In genomic region chr19:7326105-7326877, GRCh38 we compare ENCODE assay signal across 9 cellular contexts. TPM values are rescaled to one million over a fixed set of nuclear protein-coding genes. Genes with fewer than 3 reads are reported as not detected.
DNase-seq lines count a peak whose midpoint lies in the region; ATAC-seq and TF ChIP-seq lines count a peak whose summit lies in the region.
"Had no signal": no experiment of that assay in that cellular context is flagged by ENCODE, and none has a peak within 500 bp of the region (broad histone marks: within the 10 kb centered on the region; RNA-seq: fewer than 3 reads in every experiment).

No MANE protein-coding gene starts in this region.

- no peak for ATAC-seq in CD8-positive, alpha-beta T cell
- ATAC-seq in HG03565 (IDR thresholded peaks at IDR 0.05; ENCODE audit: unreplicated experiment) (no peak), HG02678 (IDR thresholded peaks at IDR 0.05; ENCODE audit: unreplicated experiment) (no peak)

- DNase-seq in CD8-positive, alpha-beta T cell, result peak in 2 of 7 experiments; percentile 23 to 41
- DNase-seq in HFF-Myc (ENCODE audit: extremely low read depth, low read depth) (no peak), immature natural killer cell (peak; percentile 25 to 28 (median 26)), medulla oblongata (ENCODE audit: extremely low spot score) (no peak), midbrain (lab: John Stamatoyannopoulos, UW) (no peak)
- DNase-seq in activated CD4-positive, alpha-beta memory T cell treated with anti-CD3 and anti-CD28 coated beads, Interleukin-2, amount 10 ng/mL, durations not matched to agents 7 days and 5 days, result peak; percentile 44
- DNase-seq: activated naive CD8-positive, alpha-beta T cell treated with anti-CD3 and anti-CD28 coated beads, Interleukin-2, amount 10 ng/mL, durations not matched to agents 7 days and 5 days had no signal

- no peaks in the 10 kb centered on the region for H3K4me1 Mint-ChIP-seq in CD8-positive, alpha-beta T cell (ENCODE audit: low read depth)
- H3K4me1 Mint-ChIP-seq in activated CD4-positive, alpha-beta memory T cell treated with anti-CD3 and anti-CD28 coated beads, Interleukin-2, amount 10 ng/mL, durations not matched to agents 7 days and 5 days, result no peaks in the 10 kb centered on the region
- H3K4me1 Mint-ChIP-seq in immature natural killer cell, result no peaks in the 10 kb centered on the region
- H3K4me1 Mint-ChIP-seq: activated naive CD8-positive, alpha-beta T cell treated with anti-CD3 and anti-CD28 coated beads, Interleukin-2, amount 10 ng/mL, durations not matched to agents 7 days and 5 days had no signal

- H3K27me3 ChIP-seq in CD8-positive, alpha-beta T cell (ENCODE audit: insufficient read depth, low read length), result no peaks in the 10 kb centered on the region

- H3K36me3 ChIP-seq in CD8-positive, alpha-beta T cell (ENCODE audit: insufficient read depth, low read length), result no peaks in the 10 kb centered on the region

- H3K36me3 Mint-ChIP-seq in CD8-positive, alpha-beta T cell, result no peaks in the 10 kb centered on the region
- no peaks in the 10 kb centered on the region for H3K36me3 Mint-ChIP-seq in activated CD4-positive, alpha-beta memory T cell treated with anti-CD3 and anti-CD28 coated beads, Interleukin-2, amount 10 ng/mL, durations not matched to agents 7 days and 5 days (ENCODE audit: low read depth)
- H3K36me3 Mint-ChIP-seq in immature natural killer cell, result peaks cover 0 to 4% (median 0%) of the 10 kb centered on the region in 3 donors
- H3K36me3 Mint-ChIP-seq: activated naive CD8-positive, alpha-beta T cell treated with anti-CD3 and anti-CD28 coated beads, Interleukin-2, amount 10 ng/mL, durations not matched to agents 7 days and 5 days had no signal

- no peaks in the 10 kb centered on the region for H3K4me1 ChIP-seq in CD8-positive, alpha-beta T cell (ENCODE audit: insufficient read depth, low read length)

- H3K4me3 Mint-ChIP-seq in CD8-positive, alpha-beta T cell, result no peak overlapping the region
- H3K4me3 Mint-ChIP-seq in activated CD4-positive, alpha-beta memory T cell treated with anti-CD3 and anti-CD28 coated beads, Interleukin-2, amount 10 ng/mL, durations not matched to agents 7 days and 5 days, result no peak overlapping the region
- H3K4me3 Mint-ChIP-seq in immature natural killer cell, result no peak overlapping the region
- H3K4me3 Mint-ChIP-seq: activated naive CD8-positive, alpha-beta T cell treated with anti-CD3 and anti-CD28 coated beads, Interleukin-2, amount 10 ng/mL, durations not matched to agents 7 days and 5 days had no signal

- H3K27me3 Mint-ChIP-seq in CD8-positive, alpha-beta T cell (ENCODE audit: low read depth), result no peaks in the 10 kb centered on the region
- peaks cover 8% of the 10 kb centered on the region for H3K27me3 Mint-ChIP-seq in activated CD4-positive, alpha-beta memory T cell treated with anti-CD3 and anti-CD28 coated beads, Interleukin-2, amount 10 ng/mL, durations not matched to agents 7 days and 5 days
- H3K27me3 Mint-ChIP-seq in immature natural killer cell (ENCODE audit: low read depth in 3 of 3), result peaks cover 0 to 5% (median 2%) of the 10 kb centered on the region in 3 donors

- intact Hi-C loops in CD8-positive, alpha-beta T cell (cut with DNase I, micrococcal nuclease), result loop anchor here (2.0 to 10.0 kb wide), 3 partner anchors 101 to 223 kb away; no protein-coding TSS in a partner anchor

- POLR2A ChIA-PET in CD8-positive, alpha-beta T cell (lab: Charles Lee), result interaction anchor here (0.8 to 1.3 kb wide), 2 partner anchors 15 to 115 kb away, joined by 3 read pairs; no protein-coding TSS in a partner anchor
- POLR2A ChIA-PET in activated CD4-positive, alpha-beta memory T cell treated with anti-CD3 and anti-CD28 coated beads, Interleukin-2, amount 10 ng/mL, durations not matched to agents 7 days and 5 days (lab: Charles Lee), result no interaction called here

- TF ChIP-seq CTCF in CD8-positive, alpha-beta T cell (IDR thresholded peaks at IDR 0.05), result peak; percentile 38
- TF ChIP-seq CTCF in HFF-Myc (IDR thresholded peaks at IDR 0.05; ENCODE audit: low read depth, low read length, missing control alignments), result peak; percentile 52

- no peak overlapping the region for H3K27ac Mint-ChIP-seq in CD8-positive, alpha-beta T cell
- H3K27ac Mint-ChIP-seq in activated CD4-positive, alpha-beta memory T cell treated with anti-CD3 and anti-CD28 coated beads, Interleukin-2, amount 10 ng/mL, durations not matched to agents 7 days and 5 days, result no peak overlapping the region
- H3K27ac Mint-ChIP-seq in immature natural killer cell, result no peak overlapping the region
- H3K27ac Mint-ChIP-seq: activated naive CD8-positive, alpha-beta T cell treated with anti-CD3 and anti-CD28 coated beads, Interleukin-2, amount 10 ng/mL, durations not matched to agents 7 days and 5 days had no signal

- CTCF ChIA-PET in CD8-positive, alpha-beta T cell (lab: Charles Lee), result interaction anchor here (0.6 to 5.4 kb wide), 15 partner anchors 11 to 496 kb away, joined by 3 to 34 read pairs (median 6); partner anchors contain the start of gene ARHGEF18
- CTCF ChIA-PET in activated CD4-positive, alpha-beta memory T cell treated with anti-CD3 and anti-CD28 coated beads, Interleukin-2, amount 10 ng/mL, durations not matched to agents 7 days and 5 days (lab: Charles Lee), result interaction anchor here (0.5 to 2.1 kb wide), 13 partner anchors 14 to 224 kb away, joined by 3 to 8 read pairs (median 4); no protein-coding TSS in a partner anchor

- H3K4me3 ChIP-seq in CD8-positive, alpha-beta T cell (ENCODE audit: low read depth, low read length), result no peak overlapping the region
- no peak overlapping the region for H3K4me3 ChIP-seq in HFF-Myc (replicated peaks; ENCODE audit: low read depth, low read length)

- peaks cover 4% of the 10 kb centered on the region for H3K9me3 Mint-ChIP-seq in CD8-positive, alpha-beta T cell
- H3K9me3 Mint-ChIP-seq in activated CD4-positive, alpha-beta memory T cell treated with anti-CD3 and anti-CD28 coated beads, Interleukin-2, amount 10 ng/mL, durations not matched to agents 7 days and 5 days, result no peaks in the 10 kb centered on the region
- H3K9me3 Mint-ChIP-seq in immature natural killer cell, result peaks cover 0 to 12% (median under 1%) of the 10 kb centered on the region in 6 donors
- H3K9me3 Mint-ChIP-seq: activated naive CD8-positive, alpha-beta T cell treated with anti-CD3 and anti-CD28 coated beads, Interleukin-2, amount 10 ng/mL, durations not matched to agents 7 days and 5 days had no signal

- H3K9me3 ChIP-seq in CD8-positive, alpha-beta T cell (ENCODE audit: low read length), result no peaks in the 10 kb centered on the region

- H3K27ac ChIP-seq in CD8-positive, alpha-beta T cell (ENCODE audit: low read depth, low read length), result no peak overlapping the region

RNA-seq across cellular contexts. Expression of gene ARHGEF18, which starts 22.4 kb away (rescaled TPM):
- total RNA-seq in CD8-positive, alpha-beta T cell, result 10 to 100 TPM; 78.8 to 81.0 TPM
- total RNA-seq in activated CD4-positive, alpha-beta memory T cell treated with anti-CD3 and anti-CD28 coated beads, Interleukin-2, amount 10 ng/mL, durations not matched to agents 7 days and 5 days, result 10 to 100 TPM; 31.9 to 36.0 TPM
- 1 to 10 TPM in 2 of 3 donors, under 1 TPM in 1; 0.86 to 7.8 (median 1.2) TPM for polyA plus RNA-seq in immature natural killer cell

RNA-seq across cellular contexts. Expression of gene INSR, which starts 32.1 kb away (rescaled TPM):
- under 1 TPM; 0.30 to 0.56 TPM for total RNA-seq in CD8-positive, alpha-beta T cell
- 1 to 10 TPM in 1 of 2 experiments, under 1 TPM in 1; 0.90 to 1.3 TPM for total RNA-seq in activated CD4-positive, alpha-beta memory T cell treated with anti-CD3 and anti-CD28 coated beads, Interleukin-2, amount 10 ng/mL, durations not matched to agents 7 days and 5 days
- polyA plus RNA-seq in immature natural killer cell, result under 1 TPM; 0.03 to 0.29 (median 0.04) TPM

Comparison
In these comparisons a context has a peak if more than half of its experiments do, and no peak if none do; other contexts are left out.
1. DNase-seq: peak in activated CD4-positive, alpha-beta memory T cell treated with anti-CD3 and anti-CD28 coated beads, Interleukin-2, amount 10 ng/mL, durations not matched to agents 7 days and 5 days (single experiment) and immature natural killer cell (3 of 3); none in HFF-Myc (single experiment), medulla oblongata (single experiment) and midbrain (single experiment).